ENCODE assay signal across 17 cellular contexts in the genomic region with DNA sequence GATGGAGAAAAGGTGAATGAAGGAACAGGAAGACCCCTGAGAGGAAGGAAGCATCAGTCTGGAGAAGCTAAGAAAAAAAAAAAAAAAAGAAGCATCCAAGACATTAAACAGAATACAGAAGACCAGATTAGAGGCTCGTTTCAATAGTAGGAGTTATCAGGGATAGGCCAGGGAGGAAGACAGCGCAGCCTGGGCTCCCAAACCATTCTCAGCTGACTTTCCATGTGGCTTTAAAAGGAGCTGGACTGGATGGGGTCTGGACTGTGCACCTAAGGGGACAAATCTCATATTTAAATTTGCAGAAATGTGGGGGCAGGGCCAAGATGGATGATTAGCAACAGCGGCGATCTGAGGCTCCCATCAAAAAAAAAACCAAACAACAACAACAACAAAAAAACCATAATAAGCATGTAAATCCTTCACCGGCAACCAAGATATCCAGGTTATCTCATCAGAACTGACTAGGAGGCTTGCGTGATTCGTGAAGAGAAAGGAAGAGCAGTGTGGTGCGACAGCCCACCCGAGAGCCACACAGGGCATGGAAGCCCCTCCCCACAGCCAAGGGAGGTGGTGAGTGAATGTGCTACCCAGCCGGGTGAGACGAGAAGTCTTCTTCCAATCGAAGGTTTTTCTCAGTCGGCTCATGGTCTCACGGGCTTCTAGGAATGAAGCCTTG.
A peak's percentile ranks its signal among the peaks of the same experiment; 100 is the strongest.
DNase-seq lines count a peak whose midpoint lies in the region; ATAC-seq and TF ChIP-seq lines count a peak whose summit lies in the region.
"Had no signal": no experiment of that assay in that cellular context is flagged by ENCODE, and none has a peak within 500 bp of the region (broad histone marks: within the 10 kb centered on the region; RNA-seq: fewer than 3 reads in every experiment).

No MANE protein-coding gene starts in this region.

- H3K4me3 ChIP-seq in MM.1S (ENCODE audit: low read length): 0 out of 2 replicates have a peak overlapping the region, but pooled peaks have one; percentile 11
- H3K4me3 ChIP-seq: vagina had no signal

- H3K36me3 Mint-ChIP-seq in activated naive CD8-positive, alpha-beta T cell treated with anti-CD3 and anti-CD28 coated beads, Interleukin-2, amount 10 ng/mL, durations not matched to agents 7 days and 5 days: no peaks in the 10 kb centered on the region
- no peaks in the 10 kb centered on the region for H3K36me3 Mint-ChIP-seq in activated naive CD8-positive, alpha-beta T cell treated with anti-CD3 and anti-CD28 coated beads for 36 hours
- H3K36me3 Mint-ChIP-seq in activated T-helper 17 cell treated with anti-CD3 and anti-CD28 coated beads, Interleukin-2, amount 50 U/mL, for 72 hours (ENCODE audit: low read depth): no peaks in the 10 kb centered on the region
- no peaks in the 10 kb centered on the region for H3K36me3 Mint-ChIP-seq in stimulated activated memory B cell treated with anti-CD40 and anti-IgM and Interleukin-4, amounts not matched to agents 10 μg/mL and 1 μg/mL and 100 μg/mL, for 72 hours

- H3K4me3 Mint-ChIP-seq in activated naive CD8-positive, alpha-beta T cell treated with anti-CD3 and anti-CD28 coated beads, Interleukin-2, amount 10 ng/mL, durations not matched to agents 7 days and 5 days: peak overlapping the region; percentile 26
- H3K4me3 Mint-ChIP-seq in activated naive CD8-positive, alpha-beta T cell treated with anti-CD3 and anti-CD28 coated beads for 36 hours: no peak overlapping the region
- H3K4me3 Mint-ChIP-seq in activated T-helper 17 cell treated with anti-CD3 and anti-CD28 coated beads, Interleukin-2, amount 50 U/mL, for 72 hours: peak overlapping the region; percentile 2
- peak overlapping the region; percentile 46 for H3K4me3 Mint-ChIP-seq in stimulated activated memory B cell treated with anti-CD40 and anti-IgM and Interleukin-4, amounts not matched to agents 10 μg/mL and 1 μg/mL and 100 μg/mL, for 72 hours

- H3K79me2 ChIP-seq in MM.1S (ENCODE audit: low read length): no peaks in the 10 kb centered on the region

- ATAC-seq in activated naive CD8-positive, alpha-beta T cell treated with anti-CD3 and anti-CD28 coated beads, Interleukin-2, amount 10 ng/mL, durations not matched to agents 7 days and 5 days (ENCODE audit: low read depth): no peak
- no peak for ATAC-seq in activated T-helper 17 cell treated with anti-CD3 and anti-CD28 coated beads, Interleukin-2, amount 50 U/mL, for 72 hours (replicated peaks)
- ATAC-seq in stimulated activated memory B cell treated with anti-CD40 and anti-IgM and Interleukin-4, amounts not matched to agents 10 μg/mL and 1 μg/mL and 100 μg/mL, for 72 hours: no peak

- no peaks in the 10 kb centered on the region for H3K36me3 ChIP-seq in MM.1S (replicated peaks; ENCODE audit: insufficient read depth, low read length)
- H3K36me3 ChIP-seq: neutrophil, vagina had no signal

- H3K4me1 ChIP-seq in MM.1S (ENCODE audit: low read length): peaks cover 6% of the 10 kb centered on the region
- H3K4me1 ChIP-seq: vagina had no signal

- H2AFZ ChIP-seq in MM.1S (ENCODE audit: low read length): peak overlapping the region; percentile 73

- H3F3A ChIP-seq in MM.1S (ENCODE audit: insufficient read depth, low read length): no peaks in the 10 kb centered on the region

- no peak overlapping the region for H3K27ac ChIP-seq in MM.1S (ENCODE audit: low read length)
- H3K27ac ChIP-seq: neutrophil, vagina had no signal

- peaks cover 7% of the 10 kb centered on the region for H3K9me3 Mint-ChIP-seq in activated naive CD8-positive, alpha-beta T cell treated with anti-CD3 and anti-CD28 coated beads, Interleukin-2, amount 10 ng/mL, durations not matched to agents 7 days and 5 days
- peaks cover 2% of the 10 kb centered on the region for H3K9me3 Mint-ChIP-seq in activated naive CD8-positive, alpha-beta T cell treated with anti-CD3 and anti-CD28 coated beads for 36 hours
- peaks cover 15% of the 10 kb centered on the region for H3K9me3 Mint-ChIP-seq in activated T-helper 17 cell treated with anti-CD3 and anti-CD28 coated beads, Interleukin-2, amount 50 U/mL, for 72 hours
- peaks cover 3% of the 10 kb centered on the region for H3K9me3 Mint-ChIP-seq in stimulated activated memory B cell treated with anti-CD40 and anti-IgM and Interleukin-4, amounts not matched to agents 10 μg/mL and 1 μg/mL and 100 μg/mL, for 72 hours

- H3K9me3 ChIP-seq in MM.1S (replicated peaks; ENCODE audit: insufficient read depth, low read length): no peaks in the 10 kb centered on the region
- H3K9me3 ChIP-seq: neutrophil, vagina had no signal

- H3K9ac ChIP-seq in MM.1S (ENCODE audit: low read length): no peak overlapping the region

- no peaks in the 10 kb centered on the region for H3K27me3 ChIP-seq in MM.1S (replicated peaks; ENCODE audit: insufficient read depth, low read length)
- H3K27me3 ChIP-seq: neutrophil, vagina had no signal

- no peak for DNase-seq in activated naive CD8-positive, alpha-beta T cell treated with anti-CD3 and anti-CD28 coated beads, Interleukin-2, amount 10 ng/mL, durations not matched to agents 7 days and 5 days
- no peak for DNase-seq in activated naive CD8-positive, alpha-beta T cell treated with anti-CD3 and anti-CD28 coated beads for 36 hours
- DNase-seq in MM.1S (no peak), anterior cingulate cortex (lab: John Stamatoyannopoulos, UW) (no peak), 8988T (no peak), AG08395 (ENCODE audit: low spot score) (no peak)
- DNase-seq: activated CD8-positive, alpha-beta memory T cell treated with anti-CD3 and anti-CD28 coated beads, Interleukin-2, amount 50 U/mL, for 48 hours; activated naive CD4-positive, alpha-beta T cell treated with Interleukin-2 at 50 U/mL for 16 hours; cerebellar nuclear complex; effector memory CD4-positive, alpha-beta T cell; Karpas-422; NCI-H1417 treated with DMSO at 0.1 percent for 48 hours; stimulated activated CD4-positive, alpha-beta T cell treated with anti-CD3 and anti-CD28 coated beads, Interleukin-4, amount 100 ng/mL, for 4 hours had no signal

- no peaks in the 10 kb centered on the region for H3K4me1 Mint-ChIP-seq in activated naive CD8-positive, alpha-beta T cell treated with anti-CD3 and anti-CD28 coated beads, Interleukin-2, amount 10 ng/mL, durations not matched to agents 7 days and 5 days
- no peaks in the 10 kb centered on the region for H3K4me1 Mint-ChIP-seq in activated naive CD8-positive, alpha-beta T cell treated with anti-CD3 and anti-CD28 coated beads for 36 hours
- H3K4me1 Mint-ChIP-seq in activated T-helper 17 cell treated with anti-CD3 and anti-CD28 coated beads, Interleukin-2, amount 50 U/mL, for 72 hours: peaks cover 4% of the 10 kb centered on the region
- H3K4me1 Mint-ChIP-seq in stimulated activated memory B cell treated with anti-CD40 and anti-IgM and Interleukin-4, amounts not matched to agents 10 μg/mL and 1 μg/mL and 100 μg/mL, for 72 hours: peaks cover 11% of the 10 kb centered on the region

- peak overlapping the region; percentile 47 for H3K27ac Mint-ChIP-seq in activated naive CD8-positive, alpha-beta T cell treated with anti-CD3 and anti-CD28 coated beads, Interleukin-2, amount 10 ng/mL, durations not matched to agents 7 days and 5 days
- H3K27ac Mint-ChIP-seq in activated naive CD8-positive, alpha-beta T cell treated with anti-CD3 and anti-CD28 coated beads for 36 hours: no peak overlapping the region
- H3K27ac Mint-ChIP-seq in activated T-helper 17 cell treated with anti-CD3 and anti-CD28 coated beads, Interleukin-2, amount 50 U/mL, for 72 hours: no peak overlapping the region
- H3K27ac Mint-ChIP-seq in stimulated activated memory B cell treated with anti-CD40 and anti-IgM and Interleukin-4, amounts not matched to agents 10 μg/mL and 1 μg/mL and 100 μg/mL, for 72 hours: no peak overlapping the region

- H4K20me1 ChIP-seq in MM.1S (ENCODE audit: insufficient read depth, low read length): no peaks in the 10 kb centered on the region

- H3K27me3 Mint-ChIP-seq in activated naive CD8-positive, alpha-beta T cell treated with anti-CD3 and anti-CD28 coated beads, Interleukin-2, amount 10 ng/mL, durations not matched to agents 7 days and 5 days: no peaks in the 10 kb centered on the region
- peaks cover 3% of the 10 kb centered on the region for H3K27me3 Mint-ChIP-seq in activated naive CD8-positive, alpha-beta T cell treated with anti-CD3 and anti-CD28 coated beads for 36 hours
- H3K27me3 Mint-ChIP-seq in activated T-helper 17 cell treated with anti-CD3 and anti-CD28 coated beads, Interleukin-2, amount 50 U/mL, for 72 hours: no peaks in the 10 kb centered on the region
- H3K27me3 Mint-ChIP-seq in stimulated activated memory B cell treated with anti-CD40 and anti-IgM and Interleukin-4, amounts not matched to agents 10 μg/mL and 1 μg/mL and 100 μg/mL, for 72 hours: no peaks in the 10 kb centered on the region

- no peaks in the 10 kb centered on the region for H3K9me2 ChIP-seq in MM.1S (replicated peaks; ENCODE audit: insufficient read depth, low read length)

- POLR2A ChIA-PET in activated naive CD8-positive, alpha-beta T cell treated with anti-CD3 and anti-CD28 coated beads, Interleukin-2, amount 10 ng/mL, durations not matched to agents 7 days and 5 days (lab: Charles Lee): no interaction called here

- no peak for TF ChIP-seq CTCF in MM.1S (IDR thresholded peaks at IDR 0.05; ENCODE audit: low read length)

- peak overlapping the region; percentile 21; the same call in 1 of the 2 replicates for H3K4me2 ChIP-seq in MM.1S (ENCODE audit: low read depth, low read length)
